In genomic region chr9:73683862-73684591, GRCh38 we compare ENCODE assay signal across 9 cellular contexts.
A peak's percentile ranks its signal among the peaks of the same experiment; 100 is the strongest.
DNase-seq lines count a peak whose midpoint lies in the region; ATAC-seq and TF ChIP-seq lines count a peak whose summit lies in the region.
"Had no signal": no experiment of that assay in that cellular context is flagged by ENCODE, and none has a peak within 500 bp of the region (broad histone marks: within the 10 kb centered on the region; RNA-seq: fewer than 3 reads in every experiment).

No MANE protein-coding gene starts in this region.

- POLR2A ChIA-PET in HCT116 (lab: Charles Lee) = no interaction called here

- CTCF ChIA-PET in HCT116 (lab: Charles Lee) = interaction anchor here (0.8 to 1.6 kb wide), 2 partner anchors 696 to 927 kb away, joined by 3 to 9 read pairs; no protein-coding TSS in a partner anchor

- H3F3A ChIP-seq in OCI-LY1 (ENCODE audit: insufficient read depth, low read length) = no peaks in the 10 kb centered on the region

- H3K27me3 ChIP-seq in HCT116 (ENCODE audit: insufficient read depth, low read length) (no peaks in the 10 kb centered on the region), OCI-LY1 (ENCODE audit: insufficient read depth, low read length) (no peaks in the 10 kb centered on the region), aorta (ENCODE audit: control insufficient read depth in 1 of 2, insufficient read depth in 2 of 2, low read length in 1 of 2) (no peaks in the 10 kb centered on the region)

- no peak overlapping the region for H3K4me2 ChIP-seq in HCT116 (ENCODE audit: low read length)
- H3K4me2 ChIP-seq in OCI-LY1 (ENCODE audit: low read length) = no peak overlapping the region

- BruUV-seq in HCT116 (replicated peaks; lab: Mats Ljungman, UMichigan) = no TSS peak

- H3K79me2 ChIP-seq in HCT116 (ENCODE audit: insufficient read depth, low read length) (no peaks in the 10 kb centered on the region), OCI-LY1 (ENCODE audit: insufficient read depth, low read length) (no peaks in the 10 kb centered on the region)
- H3K79me2 ChIP-seq: parathyroid adenoma had no signal

- H3K4me1 ChIP-seq in HCT116 (ENCODE audit: control insufficient read depth in 1 of 2, insufficient read depth in 2 of 2, low read length in 2 of 2) = no peaks in the 10 kb centered on the region
- H3K4me1 ChIP-seq in OCI-LY1 (ENCODE audit: insufficient read depth, low read length, severe bottlenecking) = no peaks in the 10 kb centered on the region
- no peaks in the 10 kb centered on the region for H3K4me1 ChIP-seq in aorta (ENCODE audit: control insufficient read depth in 1 of 2, insufficient read depth in 2 of 2, low read length in 2 of 2)
- H3K4me1 ChIP-seq: parathyroid adenoma had no signal

- ATAC-seq in HCT116 (peak; percentile 63; the same call in 1 of the 2 replicates), aorta (ENCODE audit: low FRiP score) (no peak)

- peak; percentile 68 for TF ChIP-seq RAD21 in HCT116 (IDR thresholded peaks at IDR 0.05; ENCODE audit: low read depth)

- H3K9ac ChIP-seq in HCT116 (ENCODE audit: low read length) = no peak overlapping the region
- no peak overlapping the region for H3K9ac ChIP-seq in OCI-LY1 (ENCODE audit: low read length)
- H3K9ac ChIP-seq: parathyroid adenoma had no signal

- H3K27ac ChIP-seq in HCT116 (ENCODE audit: low read depth, low read length) (no peak overlapping the region), OCI-LY1 (ENCODE audit: low read depth, low read length, poor library complexity, severe bottlenecking) (no peak overlapping the region), aorta (ENCODE audit: low read depth in 1 of 2, low read length in 2 of 2) (no peak overlapping the region)
- H3K27ac ChIP-seq: parathyroid adenoma had no signal

- TF ChIP-seq CTCF in HCT116 (IDR thresholded peaks at IDR 0.05 in 2 of 3, conservative IDR thresholded peaks at IDR 0.05 in 1 of 3; ENCODE audit: borderline replicate concordance in 1 of 3, insufficient read depth in 1 of 3, low read depth in 2 of 3, low read length in 2 of 3) (peak; percentile 24 to 58 (median 42); a peak in 4 of 6 replicates), OCI-LY1 (IDR thresholded peaks at IDR 0.05; ENCODE audit: low read length) (peak; percentile 70), fibroblast of the aortic adventitia (IDR thresholded peaks at IDR 0.05; ENCODE audit: insufficient read depth, low read length) (peak; percentile 78)

- H3K4me3 ChIP-seq in HCT116 (replicated peaks in 1 of 2; ENCODE audit: low read depth in 1 of 2, low read length in 2 of 2) (no peak overlapping the region), OCI-LY1 (ENCODE audit: low read depth, low read length, poor library complexity, severe bottlenecking) (no peak overlapping the region), fibroblast of the aortic adventitia (ENCODE audit: low read depth, low read length) (no peak overlapping the region), aorta (ENCODE audit: low read length in 2 of 2) (no peak overlapping the region)

- H3K9me2 ChIP-seq in HCT116 (ENCODE audit: insufficient read depth) = no peaks in the 10 kb centered on the region
- H3K9me2 ChIP-seq in OCI-LY1 (ENCODE audit: low read depth, low read length) = no peaks in the 10 kb centered on the region

- TF ChIP-seq POLR2A in HCT116 (IDR thresholded peaks at IDR 0.05; ENCODE audit: borderline replicate concordance, extremely low read depth, insufficient read depth, insufficient read length) = no peak

- DNase-seq in EL (peak; percentile 34), HCT116 (ENCODE audit: low read depth, low spot score) (peak; percentile 19), fibroblast of the aortic adventitia (ENCODE audit: low read depth) (peak; percentile 78), aorta (no peak), cortex of kidney (lab: John Stamatoyannopoulos, UW) (no peak)
- no peak for DNase-seq in activated effector memory CD4-positive, alpha-beta T cell treated with anti-CD3 and anti-CD28 coated beads, Interleukin-2, amount 50 U/mL, for 16 hours
- DNase-seq in activated CD4-positive, CD25-positive, alpha-beta regulatory T cell treated with anti-CD3 and anti-CD28 coated beads, Interleukin-2, amount 50 U/mL, for 72 hours = no peak

- H4K20me1 ChIP-seq in HCT116 (ENCODE audit: insufficient read depth) (no peaks in the 10 kb centered on the region), OCI-LY1 (ENCODE audit: insufficient read depth, low read length) (no peaks in the 10 kb centered on the region)

- H2AFZ ChIP-seq in HCT116 (ENCODE audit: low read depth, low read length, poor library complexity, severe bottlenecking) (no peak overlapping the region), OCI-LY1 (ENCODE audit: low read length) (no peak overlapping the region)
- H2AFZ ChIP-seq: parathyroid adenoma had no signal

- H3K9me3 ChIP-seq in HCT116 (ENCODE audit: control insufficient read depth in 1 of 2, insufficient read depth in 1 of 2, low read depth in 1 of 2, low read length in 2 of 2) (no peaks in the 10 kb centered on the region), OCI-LY1 (ENCODE audit: low read length) (no peaks in the 10 kb centered on the region), aorta (ENCODE audit: control insufficient read depth, low read length) (peaks cover 3% of the 10 kb centered on the region)

- RAD21 ChIA-PET in HCT116 (lab: Charles Lee; ENCODE audit: low non-redundant PET in 1 of 2, low total read pairs in 2 of 2, uncharacterized antibody in 2 of 2, unreplicated experiment in 2 of 2) = no interaction called here

- intact Hi-C loops in HCT116 (cut with micrococcal nuclease) (loop anchor here (2.0 to 5.0 kb wide), 4 partner anchors 887 to 1393 kb away; no protein-coding TSS in a partner anchor), aorta (cut with DNase I) (no loop called here)

- no peaks in the 10 kb centered on the region for H3K36me3 ChIP-seq in HCT116 (ENCODE audit: control insufficient read depth in 1 of 2, insufficient read depth in 2 of 2, low read length in 2 of 2)
- no peaks in the 10 kb centered on the region for H3K36me3 ChIP-seq in OCI-LY1 (ENCODE audit: insufficient read depth, low read length)
- no peaks in the 10 kb centered on the region for H3K36me3 ChIP-seq in aorta (ENCODE audit: control insufficient read depth in 1 of 2, insufficient read depth in 2 of 2, low read length in 1 of 2)

TF ChIP-seq in HCT116, 20 proteins besides CTCF, POLR2A, EP300 and RAD21:
- no peak for TF ChIP-seq EZH2 (IDR thresholded peaks at IDR 0.05)
- no peak for TF ChIP-seq SRF (IDR thresholded peaks at IDR 0.05; ENCODE audit: low read depth)
- TF ChIP-seq ZNF274 (IDR thresholded peaks at IDR 0.05; ENCODE audit: low read depth, low read length) = no peak
- TF ChIP-seq YY1 (IDR thresholded peaks at IDR 0.05; ENCODE audit: extremely low read depth, insufficient replicate concordance, low read depth, low read length) = no peak
- no peak for TF ChIP-seq CEBPB (IDR thresholded peaks at IDR 0.05; ENCODE audit: low read depth)
- no peak for TF ChIP-seq FOSL1 (IDR thresholded peaks at IDR 0.05; ENCODE audit: low read depth)
- no peak for TF ChIP-seq CBX3 (IDR thresholded peaks at IDR 0.05; ENCODE audit: low read depth)
- TF ChIP-seq SP1 (IDR thresholded peaks at IDR 0.05; ENCODE audit: low read depth) = no peak
- no peak for TF ChIP-seq EGR1 (IDR thresholded peaks at IDR 0.05; ENCODE audit: low read depth)

Comparison
In these comparisons a context has a peak if more than half of its experiments do, and no peak if none do; other contexts are left out.
1. DNase-seq: peak in EL (single experiment), HCT116 (single experiment) and fibroblast of the aortic adventitia (single experiment); none in aorta (0 of 2), activated effector memory CD4-positive, alpha-beta T cell treated with anti-CD3 and anti-CD28 coated beads, Interleukin-2, amount 50 U/mL, for 16 hours (single experiment), cortex of kidney (single experiment) and activated CD4-positive, CD25-positive, alpha-beta regulatory T cell treated with anti-CD3 and anti-CD28 coated beads, Interleukin-2, amount 50 U/mL, for 72 hours (single experiment).
2. Peak in every context shown above with its lines, with median percentiles within 50 percentile points of each other: CTCF ChIP-seq.